Comparison of ENCODE assay signal across 1 cellular context in genomic region chr14:94795372-94795771, GRCh38.
TF ChIP-seq lines count a peak whose summit lies in the region.

No MANE protein-coding gene starts in this region.

TF ChIP-seq in HepG2, 621 proteins besides CTCF, POLR2A, EP300 and RAD21:
- TF ChIP-seq ZNF431 (CRISPR knock-in tag; IDR thresholded peaks at IDR 0.05; ENCODE audit: borderline replicate concordance, low read depth) (no peak), ZNF709 (CRISPR knock-in tag; IDR thresholded peaks at IDR 0.05) (no peak), ATF7 (IDR thresholded peaks at IDR 0.05) (no peak), ATF7 (CRISPR knock-in tag; IDR thresholded peaks at IDR 0.05) (no peak), POLR2AphosphoS2 (IDR thresholded peaks at IDR 0.05; ENCODE audit: low read depth, low read length) (no peak), ZNF619 (CRISPR knock-in tag; IDR thresholded peaks at IDR 0.05) (no peak), FOXM1 (CRISPR knock-in tag; IDR thresholded peaks at IDR 0.05) (no peak), WIZ (CRISPR knock-in tag; IDR thresholded peaks at IDR 0.05) (no peak), DMAP1 (CRISPR knock-in tag; IDR thresholded peaks at IDR 0.05) (no peak)
- TF ChIP-seq, protein P1, sequence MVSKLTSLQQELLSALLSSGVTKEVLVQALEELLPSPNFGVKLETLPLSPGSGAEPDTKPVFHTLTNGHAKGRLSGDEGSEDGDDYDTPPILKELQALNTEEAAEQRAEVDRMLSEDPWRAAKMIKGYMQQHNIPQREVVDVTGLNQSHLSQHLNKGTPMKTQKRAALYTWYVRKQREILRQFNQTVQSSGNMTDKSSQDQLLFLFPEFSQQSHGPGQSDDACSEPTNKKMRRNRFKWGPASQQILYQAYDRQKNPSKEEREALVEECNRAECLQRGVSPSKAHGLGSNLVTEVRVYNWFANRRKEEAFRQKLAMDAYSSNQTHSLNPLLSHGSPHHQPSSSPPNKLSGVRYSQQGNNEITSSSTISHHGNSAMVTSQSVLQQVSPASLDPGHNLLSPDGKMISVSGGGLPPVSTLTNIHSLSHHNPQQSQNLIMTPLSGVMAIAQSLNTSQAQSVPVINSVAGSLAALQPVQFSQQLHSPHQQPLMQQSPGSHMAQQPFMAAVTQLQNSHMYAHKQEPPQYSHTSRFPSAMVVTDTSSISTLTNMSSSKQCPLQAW (CRISPR knock-in tag; IDR thresholded peaks at IDR 0.05) = no peak
- TF ChIP-seq, protein P2, sequence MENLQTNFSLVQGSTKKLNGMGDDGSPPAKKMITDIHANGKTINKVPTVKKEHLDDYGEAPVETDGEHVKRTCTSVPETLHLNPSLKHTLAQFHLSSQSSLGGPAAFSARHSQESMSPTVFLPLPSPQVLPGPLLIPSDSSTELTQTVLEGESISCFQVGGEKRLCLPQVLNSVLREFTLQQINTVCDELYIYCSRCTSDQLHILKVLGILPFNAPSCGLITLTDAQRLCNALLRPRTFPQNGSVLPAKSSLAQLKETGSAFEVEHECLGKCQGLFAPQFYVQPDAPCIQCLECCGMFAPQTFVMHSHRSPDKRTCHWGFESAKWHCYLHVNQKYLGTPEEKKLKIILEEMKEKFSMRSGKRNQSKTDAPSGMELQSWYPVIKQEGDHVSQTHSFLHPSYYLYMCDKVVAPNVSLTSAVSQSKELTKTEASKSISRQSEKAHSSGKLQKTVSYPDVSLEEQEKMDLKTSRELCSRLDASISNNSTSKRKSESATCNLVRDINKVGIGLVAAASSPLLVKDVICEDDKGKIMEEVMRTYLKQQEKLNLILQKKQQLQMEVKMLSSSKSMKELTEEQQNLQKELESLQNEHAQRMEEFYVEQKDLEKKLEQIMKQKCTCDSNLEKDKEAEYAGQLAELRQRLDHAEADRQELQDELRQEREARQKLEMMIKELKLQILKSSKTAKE (CRISPR knock-in tag; IDR thresholded peaks at IDR 0.05; ENCODE audit: borderline replicate concordance) = no peak
- TF ChIP-seq, protein P3, sequence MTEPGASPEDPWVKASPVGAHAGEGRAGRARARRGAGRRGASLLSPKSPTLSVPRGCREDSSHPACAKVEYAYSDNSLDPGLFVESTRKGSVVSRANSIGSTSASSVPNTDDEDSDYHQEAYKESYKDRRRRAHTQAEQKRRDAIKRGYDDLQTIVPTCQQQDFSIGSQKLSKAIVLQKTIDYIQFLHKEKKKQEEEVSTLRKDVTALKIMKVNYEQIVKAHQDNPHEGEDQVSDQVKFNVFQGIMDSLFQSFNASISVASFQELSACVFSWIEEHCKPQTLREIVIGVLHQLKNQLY (CRISPR knock-in tag; IDR thresholded peaks at IDR 0.05) = no peak
- TF ChIP-seq, protein P4, sequence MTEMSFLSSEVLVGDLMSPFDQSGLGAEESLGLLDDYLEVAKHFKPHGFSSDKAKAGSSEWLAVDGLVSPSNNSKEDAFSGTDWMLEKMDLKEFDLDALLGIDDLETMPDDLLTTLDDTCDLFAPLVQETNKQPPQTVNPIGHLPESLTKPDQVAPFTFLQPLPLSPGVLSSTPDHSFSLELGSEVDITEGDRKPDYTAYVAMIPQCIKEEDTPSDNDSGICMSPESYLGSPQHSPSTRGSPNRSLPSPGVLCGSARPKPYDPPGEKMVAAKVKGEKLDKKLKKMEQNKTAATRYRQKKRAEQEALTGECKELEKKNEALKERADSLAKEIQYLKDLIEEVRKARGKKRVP (CRISPR knock-in tag; IDR thresholded peaks at IDR 0.05) = no peak
